8 cellular contexts compared by ENCODE assay signal in genomic region chr1:207589506-207589905, GRCh38. TPM values are rescaled to one million over a fixed set of nuclear protein-coding genes. Genes with fewer than 3 reads are reported as not detected.
"Had no signal": no experiment of that assay in that cellular context is flagged by ENCODE, and none has a peak within 500 bp of the region (broad histone marks: within the 10 kb centered on the region; RNA-seq: fewer than 3 reads in every experiment).

No MANE protein-coding gene starts in this region.

RNA-seq across cellular contexts. Expression of gene CR1L, which starts 55.4 kb away (rescaled TPM):
- total RNA-seq: OCI-LY7, PC-9, Peyer's patch, Right ventricle myocardium inferior, Right ventricle myocardium superior, SJCRH30, SJSA1, SK-MEL-5 had no signal
